36 cellular contexts compared by ENCODE assay signal in the genomic region with DNA sequence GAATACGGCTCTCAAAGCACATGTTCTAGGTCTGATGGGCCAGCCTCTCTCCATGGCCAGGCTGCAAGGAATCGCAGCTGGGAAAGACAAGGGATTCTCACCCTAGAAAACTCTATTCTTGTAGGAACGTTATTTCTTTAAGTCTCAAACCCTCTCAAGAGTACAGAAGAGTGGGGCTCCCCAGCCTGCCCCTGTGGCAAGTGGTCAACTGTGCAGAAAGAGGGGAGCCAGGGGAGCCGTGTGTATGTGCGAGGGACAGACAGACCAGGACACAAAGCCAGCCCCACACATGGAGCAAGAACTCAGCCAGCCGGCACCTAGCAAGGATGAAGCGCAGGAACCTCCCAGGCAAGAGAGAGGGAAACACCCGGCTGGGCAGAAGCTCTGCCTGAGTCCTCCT.
"Had no signal": no experiment of that assay in that cellular context is flagged by ENCODE, and none has a peak within 500 bp of the region (broad histone marks: within the 10 kb centered on the region; RNA-seq: fewer than 3 reads in every experiment).

No MANE protein-coding gene starts in this region.

- DNase-seq: activated B cell treated with CpG ODN at 0.5 μM for 24 hours; activated CD4-positive, alpha-beta memory T cell treated with anti-CD3 and anti-CD28 coated beads for 36 hours; activated CD4-positive, alpha-beta T cell treated with anti-CD3 and anti-CD28 coated beads for 4 hours; activated CD4-positive, alpha-beta T cell treated with anti-CD3 and anti-CD28 coated beads, Interleukin-2, amount 50 U/mL, for 1 hour; activated CD4-positive, CD25-positive, alpha-beta regulatory T cell treated with anti-CD3 and anti-CD28 coated beads, Interleukin-2, amount 50 U/mL, for 72 hours; activated CD8-positive, alpha-beta memory T cell treated with anti-CD3 and anti-CD28 coated beads, Interleukin-2, amount 50 U/mL, for 4 hours; activated gamma-delta T cell treated with Interleukin-2 at 50 U/mL for 16 hours; activated naive CD4-positive, alpha-beta T cell treated with anti-CD3 and anti-CD28 coated beads for 36 hours; activated T-cell treated with anti-CD3 and anti-CD28 coated beads for 4 hours; activated T-cell treated with anti-CD3 and anti-CD28 coated beads, Interleukin-2, amount 50 U/mL, for 4 hours; adrenal gland; MM.1S; MV-4-11; NCI-H1092; NCI-H146; NCI-H187; NCI-H2029 treated with DMSO at 0.1 percent for 48 hours; NCI-H2107; NCI-H2171; NCI-H510A; NCI-H526; NCI-H748 treated with DMSO at 0.1 percent for 48 hours; NK-92 treated with Interleukin-12 subunit alpha and Interleukin-12 subunit beta, amount 100 ng/mL, for 24 hours; PC-3; Peyer's patch; SHP77 treated with DMSO at 0.1 percent for 48 hours; SW 1271; T-helper 1 cell; T-helper 2 cell; T-helper 9 cell had no signal

- H3K27ac Mint-ChIP-seq: activated B cell treated with CpG ODN at 0.5 μM for 24 hours; activated CD4-positive, alpha-beta memory T cell treated with anti-CD3 and anti-CD28 coated beads for 36 hours; activated naive CD4-positive, alpha-beta T cell treated with anti-CD3 and anti-CD28 coated beads for 36 hours; activated naive CD4-positive, alpha-beta T cell treated with anti-CD3 and anti-CD28 coated beads, Interleukin-2, amount 50 U/mL, for 72 hours; activated T-helper 1 cell treated with anti-CD3 and anti-CD28 coated beads, Interleukin-12 subunit alpha, Interleukin-12 subunit beta, Interleukin-2, Interleukin-4 antibody, amounts not matched to agents 30 ng/mL and 10 ng/mL and 1 ng/mL, durations not matched to agents 14 hours and 24 hours and 36 hours; brain had no signal

- H3K27me3 ChIP-seq: adrenal gland, Peyer's patch had no signal

- H3K9me3 Mint-ChIP-seq: activated B cell treated with CpG ODN at 0.5 μM for 24 hours; activated CD4-positive, alpha-beta memory T cell treated with anti-CD3 and anti-CD28 coated beads for 36 hours; activated naive CD4-positive, alpha-beta T cell treated with anti-CD3 and anti-CD28 coated beads for 36 hours; activated naive CD4-positive, alpha-beta T cell treated with anti-CD3 and anti-CD28 coated beads, Interleukin-2, amount 50 U/mL, for 72 hours; activated T-cell treated with anti-CD3 and anti-CD28 coated beads, Interleukin-2, amount 50 U/mL, for 4 hours; activated T-helper 1 cell treated with anti-CD3 and anti-CD28 coated beads, Interleukin-12 subunit alpha, Interleukin-12 subunit beta, Interleukin-2, Interleukin-4 antibody, amounts not matched to agents 30 ng/mL and 10 ng/mL and 1 ng/mL, durations not matched to agents 14 hours and 24 hours and 36 hours; brain had no signal

- H3K4me3 Mint-ChIP-seq: activated B cell treated with CpG ODN at 0.5 μM for 24 hours; activated CD4-positive, alpha-beta memory T cell treated with anti-CD3 and anti-CD28 coated beads for 36 hours; activated naive CD4-positive, alpha-beta T cell treated with anti-CD3 and anti-CD28 coated beads for 36 hours; activated T-cell treated with anti-CD3 and anti-CD28 coated beads, Interleukin-2, amount 50 U/mL, for 4 hours; activated T-helper 1 cell treated with anti-CD3 and anti-CD28 coated beads, Interleukin-12 subunit alpha, Interleukin-12 subunit beta, Interleukin-2, Interleukin-4 antibody, amounts not matched to agents 30 ng/mL and 10 ng/mL and 1 ng/mL, durations not matched to agents 14 hours and 24 hours and 36 hours; brain had no signal

- H3K36me3 Mint-ChIP-seq: activated CD4-positive, alpha-beta memory T cell treated with anti-CD3 and anti-CD28 coated beads for 36 hours; activated naive CD4-positive, alpha-beta T cell treated with anti-CD3 and anti-CD28 coated beads, Interleukin-2, amount 50 U/mL, for 72 hours had no signal

- ATAC-seq: activated naive CD4-positive, alpha-beta T cell treated with anti-CD3 and anti-CD28 coated beads, Interleukin-2, amount 50 U/mL, for 72 hours; activated T-cell treated with anti-CD3 and anti-CD28 coated beads, Interleukin-2, amount 50 U/mL, for 4 hours; PC-3; SK-N-SH treated with all-trans-retinoic acid at 6 μM for 48 hours had no signal

- H3K27ac ChIP-seq: KMS-11, VCaP had no signal

- H3K4me1 ChIP-seq: Peyer's patch had no signal

- H3K27me3 Mint-ChIP-seq: activated CD4-positive, alpha-beta memory T cell treated with anti-CD3 and anti-CD28 coated beads for 36 hours; brain had no signal

- H3K9me3 ChIP-seq: adrenal gland, Peyer's patch had no signal

- H3K4me3 ChIP-seq: adrenal gland, Peyer's patch had no signal

- H3K4me1 Mint-ChIP-seq: activated B cell treated with CpG ODN at 0.5 μM for 24 hours had no signal
